ENCODE assay signal across 7 cellular contexts in the genomic region with DNA sequence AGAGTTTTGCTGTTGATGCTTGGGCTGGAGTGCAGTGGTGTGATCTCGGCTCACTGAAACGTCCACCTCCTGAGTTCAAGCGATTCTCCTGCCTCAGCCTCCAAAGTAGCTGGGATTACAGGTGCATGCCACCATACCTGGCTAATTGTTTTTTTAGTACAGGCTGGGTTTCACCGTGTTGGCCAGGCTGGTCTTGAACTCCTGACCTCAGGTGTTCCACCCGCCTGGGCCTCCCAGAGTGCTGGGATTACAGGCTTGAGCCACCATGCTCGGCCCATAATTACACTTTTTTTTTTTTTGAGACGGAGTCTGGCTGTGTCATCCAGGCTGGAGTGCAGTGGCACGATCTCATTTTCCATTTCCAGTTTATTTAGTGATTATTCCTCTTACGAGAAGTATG. TPM values are rescaled to one million over a fixed set of nuclear protein-coding genes. Genes with fewer than 3 reads are reported as not detected.
DNase-seq lines count a peak whose midpoint lies in the region; ATAC-seq and TF ChIP-seq lines count a peak whose summit lies in the region.
"Not testable (repeated sequence)": the region's sequence is repeated elsewhere in the genome, so short reads cannot be mapped to it uniquely, and the experiment has no call there.

No MANE protein-coding gene starts in this region.

- in situ Hi-C loops in gastrocnemius medialis (cut with MboI; ENCODE audit: low sequenced_read_pairs in 4 of 4), result loop anchor here in 1 of 4 donors (10.0 kb wide), 1 partner anchor 104 kb away; no protein-coding TSS in a partner anchor

- H3K27me3 Mint-ChIP-seq in activated T-cell treated with anti-CD3 and anti-CD28 coated beads, Interleukin-2, amount 50 U/mL, for 24 hours, result not testable (repeated sequence)

- not testable (repeated sequence) for TF ChIP-seq POLR2A in breast epithelium (IDR thresholded peaks at IDR 0.05); heart left ventricle (IDR thresholded peaks at IDR 0.05); gastrocnemius medialis (IDR thresholded peaks at IDR 0.05)

- H3K23ac ChIP-seq in mesenchymal stem cell (ENCODE audit: low read length in 2 of 2), result not testable (repeated sequence)

- not testable (repeated sequence) for H3K4me3 Mint-ChIP-seq in activated T-cell treated with anti-CD3 and anti-CD28 coated beads, Interleukin-2, amount 50 U/mL, for 24 hours

- H3K4me1 Mint-ChIP-seq in activated T-cell treated with anti-CD3 and anti-CD28 coated beads, Interleukin-2, amount 50 U/mL, for 24 hours (ENCODE audit: low read depth), result peaks cover 88% of the 10 kb centered on the region

- 70 to 76% (median 73%) methylated on average over 9 of the region's 9 CpGs for WGBS in heart left ventricle, 4 donors
- WGBS in mesenchymal stem cell, result 97% methylated on average over 6 of the region's 9 CpGs

- not testable (repeated sequence) for H3K4ac ChIP-seq in mesenchymal stem cell (ENCODE audit: low read depth in 1 of 2, low read length in 2 of 2)

- H3K27ac ChIP-seq in breast epithelium, result peak overlapping the region; percentile 90 to 99
- peak overlapping the region in 9 of 12 donors; percentile 30 to 99 (median 83) for H3K27ac ChIP-seq in heart left ventricle
- peak overlapping the region; percentile 17 for H3K27ac ChIP-seq in mesenchymal stem cell (ENCODE audit: low read length, poor library complexity, severe bottlenecking)
- peak overlapping the region; percentile 91 to 97 (median 96) for H3K27ac ChIP-seq in gastrocnemius medialis
- peak overlapping the region; percentile 92 to 95 for H3K27ac ChIP-seq in tibial artery

- H2BK12ac ChIP-seq in mesenchymal stem cell (ENCODE audit: low read length in 2 of 2), result not testable (repeated sequence)

- H3K14ac ChIP-seq in mesenchymal stem cell (ENCODE audit: low read length in 2 of 2), result not testable (repeated sequence)

- H3K36me3 Mint-ChIP-seq in activated T-cell treated with anti-CD3 and anti-CD28 coated beads, Interleukin-2, amount 50 U/mL, for 24 hours (ENCODE audit: low read depth), result peaks cover 82% of the 10 kb centered on the region

- not testable (repeated sequence) for H2BK15ac ChIP-seq in mesenchymal stem cell (ENCODE audit: low read depth, poor library complexity, severe bottlenecking)

- not testable (repeated sequence) for ATAC-seq in heart left ventricle, gastrocnemius medialis

- not testable (repeated sequence) for H4K91ac ChIP-seq in mesenchymal stem cell (ENCODE audit: low read length)

- not testable (repeated sequence) for TF ChIP-seq CTCF in breast epithelium (IDR thresholded peaks at IDR 0.05); heart left ventricle (IDR thresholded peaks at IDR 0.05); gastrocnemius medialis (IDR thresholded peaks at IDR 0.05 in 4 of 5, conservative IDR thresholded peaks at IDR 0.05 in 1 of 5); tibial artery (IDR thresholded peaks at IDR 0.05)

- not testable (repeated sequence) for H2BK120ac ChIP-seq in mesenchymal stem cell (ENCODE audit: low read depth, low read length)

- H3K4me1 ChIP-seq in breast epithelium (peaks cover 0 to 37% of the 10 kb centered on the region in 2 donors), heart left ventricle (peaks cover 3 to 99% (median 77%) of the 10 kb centered on the region in 12 donors), mesenchymal stem cell (ENCODE audit: control insufficient read depth, insufficient read depth, low read depth, low read length) (peaks cover 19% of the 10 kb centered on the region), gastrocnemius medialis (peaks cover 88 to 89% of the 10 kb centered on the region in 2 donors), tibial artery (peaks cover 6 to 94% (median 70%) of the 10 kb centered on the region in 4 donors)

- H2AFZ ChIP-seq in mesenchymal stem cell (ENCODE audit: low read depth, low read length), result not testable (repeated sequence)

- not testable (repeated sequence) for H3K18ac ChIP-seq in mesenchymal stem cell (ENCODE audit: low read depth in 1 of 2, low read length in 2 of 2)

- intact Hi-C loops in breast epithelium (cut with DNase I; ENCODE audit: low total_unique reads), result loop anchor here (10.0 kb wide), 1 partner anchor 114 kb away; no protein-coding TSS in a partner anchor
- intact Hi-C loops in heart left ventricle (cut with DNase I), result loop anchor here in 8 of 10 donors (1.0 to 5.0 kb wide), 5 partner anchors 37 to 122 kb away; no protein-coding TSS in a partner anchor
- intact Hi-C loops in gastrocnemius medialis (cut with DNase I; ENCODE audit: low total_unique reads), result loop anchor here (1.0 to 5.0 kb wide), 3 partner anchors 37 to 1203 kb away; no protein-coding TSS in a partner anchor
- intact Hi-C loops in tibial artery (cut with DNase I; ENCODE audit: low total_unique reads), result loop anchor here (5.0 kb wide), 1 partner anchor 122 kb away; no protein-coding TSS in a partner anchor

- H2BK5ac ChIP-seq in mesenchymal stem cell (ENCODE audit: low read depth, low read length, poor library complexity, severe bottlenecking), result not testable (repeated sequence)

- peak overlapping the region; percentile 59 for H3K27ac Mint-ChIP-seq in activated T-cell treated with anti-CD3 and anti-CD28 coated beads, Interleukin-2, amount 50 U/mL, for 24 hours

- H3K36me3 ChIP-seq in breast epithelium, gastrocnemius medialis, tibial artery: not testable (repeated sequence)
- peaks cover 0 to 50% (median 3%) of the 10 kb centered on the region in 9 donors for H3K36me3 ChIP-seq in heart left ventricle
- H3K36me3 ChIP-seq in mesenchymal stem cell (ENCODE audit: control insufficient read depth in 1 of 2, insufficient read depth in 2 of 2, low read depth in 1 of 2, low read length in 2 of 2), result peaks cover 16 to 79% of the 10 kb centered on the region in 2 experiments

- not testable (repeated sequence) for H3K4me3 ChIP-seq in breast epithelium; mesenchymal stem cell (ENCODE audit: insufficient read depth in 1 of 2, low read depth in 1 of 2, low read length in 2 of 2); gastrocnemius medialis; tibial artery
- H3K4me3 ChIP-seq in heart left ventricle, result peak overlapping the region in 2 of 12 donors; percentile 3 to 48

- H2AK5ac ChIP-seq in mesenchymal stem cell (ENCODE audit: low read length, severe bottlenecking), result not testable (repeated sequence)

- not testable (repeated sequence) for H3K27me3 ChIP-seq in breast epithelium; heart left ventricle; mesenchymal stem cell (ENCODE audit: control insufficient read depth in 1 of 2, insufficient read depth in 1 of 2, low read length in 2 of 2); gastrocnemius medialis; tibial artery

- not testable (repeated sequence) for H3K9me3 Mint-ChIP-seq in activated T-cell treated with anti-CD3 and anti-CD28 coated beads, Interleukin-2, amount 50 U/mL, for 24 hours

- not testable (repeated sequence) for H4K8ac ChIP-seq in mesenchymal stem cell (ENCODE audit: low read length)

- H3K79me1 ChIP-seq in mesenchymal stem cell (replicated peaks; ENCODE audit: low read length, poor library complexity, severe bottlenecking), result not testable (repeated sequence)

- DNase-seq in NCI-H69 (lab: John Stamatoyannopoulos, UW) (peak; percentile 13), heart left ventricle (peak in 1 of 5 donors; percentile 37)
- DNase-seq in activated T-cell treated with anti-CD3 and anti-CD28 coated beads, Interleukin-2, amount 50 U/mL, for 24 hours; breast epithelium (ENCODE audit: low spot score in 2 of 2); mesenchymal stem cell; gastrocnemius medialis; tibial artery: not testable (repeated sequence)

- H3K9ac ChIP-seq in mesenchymal stem cell (ENCODE audit: low read length), result peak overlapping the region; percentile 54

- not testable (repeated sequence) for H3K4me2 ChIP-seq in mesenchymal stem cell (ENCODE audit: low read length, poor library complexity, severe bottlenecking)

- not testable (repeated sequence) for H3K9me3 ChIP-seq in breast epithelium; heart left ventricle; mesenchymal stem cell (ENCODE audit: control insufficient read depth, low read length); gastrocnemius medialis; tibial artery

RNA-seq across cellular contexts. Expression of gene CHD2, which starts 18.8 kb away (rescaled TPM):
- total RNA-seq in breast epithelium (100 to 1,000 TPM; 137 to 215 (median 197) TPM), heart left ventricle (10 to 100 TPM; 28.3 to 76.8 (median 46.4) TPM), gastrocnemius medialis (10 to 100 TPM; 26.9 to 55.5 (median 33.7) TPM)
- 10 to 100 TPM; 23.1 to 28.7 TPM for polyA plus RNA-seq in heart left ventricle
- 52.6 TPM for polyA plus RNA-seq in mesenchymal stem cell (2013, experiment 1 of 2)
- polyA plus RNA-seq in mesenchymal stem cell (2013, experiment 2 of 2), result 52.4 TPM

Comparison
In these comparisons a context has a peak if more than half of its experiments do, and no peak if none do; other contexts are left out.
1. H3K27ac ChIP-seq: peak in every context shown above with its lines; median percentile 96 in gastrocnemius medialis; 94 in breast epithelium; 94 in tibial artery; 83 in heart left ventricle; 17 in mesenchymal stem cell.